In the genomic region with DNA sequence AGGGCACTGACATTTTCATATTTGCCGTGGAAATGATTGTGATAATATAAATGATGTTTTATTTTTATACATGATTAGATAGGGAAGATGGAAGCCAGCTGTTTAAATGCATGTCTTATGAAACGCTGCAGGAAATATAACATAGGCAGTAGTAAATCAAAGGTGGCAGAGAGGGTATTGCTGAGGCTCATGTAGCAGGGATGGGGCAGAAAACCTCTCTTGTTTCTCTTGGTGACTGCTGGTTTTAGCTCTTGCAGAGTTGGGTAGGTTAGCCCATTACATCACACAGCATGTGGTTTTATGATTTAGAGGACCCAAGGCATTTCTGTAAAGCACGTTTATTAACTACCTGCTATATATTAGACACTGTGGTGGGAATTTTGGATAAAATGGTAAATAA, we compare ENCODE assay signal across 22 cellular contexts. TPM values are rescaled to one million over a fixed set of nuclear protein-coding genes. Genes with fewer than 3 reads are reported as not detected.
A peak's percentile ranks its signal among the peaks of the same experiment; 100 is the strongest.
DNase-seq lines count a peak whose midpoint lies in the region.
"Had no signal": no experiment of that assay in that cellular context is flagged by ENCODE, and none has a peak within 500 bp of the region (broad histone marks: within the 10 kb centered on the region; RNA-seq: fewer than 3 reads in every experiment).

No MANE protein-coding gene starts in this region.

- no peak overlapping the region for H3K56ac ChIP-seq in mesendoderm (ENCODE audit: low read length)

- H3K4me3 ChIP-seq in mesendoderm (ENCODE audit: low read length), result no peak overlapping the region
- H3K4me3 ChIP-seq: GM23248, HAP-1, K562, MG63 had no signal

- no peak overlapping the region for H2BK120ac ChIP-seq in mesendoderm (ENCODE audit: low read depth, low read length)

- no peaks in the 10 kb centered on the region for H3K27me3 ChIP-seq in mesendoderm (ENCODE audit: insufficient read depth, low read length, poor library complexity)
- H3K27me3 ChIP-seq: MG63 had no signal

- H3K27ac ChIP-seq in cingulate gyrus (ENCODE audit: low read depth, low read length), result peak overlapping the region; percentile 15
- H3K27ac ChIP-seq in temporal lobe (ENCODE audit: low read depth, low read length), result peak overlapping the region; percentile 48
- no peak overlapping the region for H3K27ac ChIP-seq in mesendoderm (ENCODE audit: low read depth, low read length)
- H3K27ac ChIP-seq: GM23248, HL-60 had no signal

- H4K5ac ChIP-seq in mesendoderm (ENCODE audit: low read length), result no peak overlapping the region

- no peak overlapping the region for H3K4ac ChIP-seq in mesendoderm (ENCODE audit: low read depth, low read length)

- no peaks in the 10 kb centered on the region for H3K79me1 ChIP-seq in mesendoderm (ENCODE audit: low read length)

- H3K79me2 ChIP-seq in mesendoderm (ENCODE audit: control insufficient read depth, insufficient read depth, low read length), result no peaks in the 10 kb centered on the region

- no peak overlapping the region for H3K9ac ChIP-seq in mesendoderm (ENCODE audit: low read length)
- H3K9ac ChIP-seq: GM23248 had no signal

- H4K8ac ChIP-seq in mesendoderm (ENCODE audit: low read depth, low read length), result no peak overlapping the region

- H3K4me2 ChIP-seq in mesendoderm (ENCODE audit: low read length), result no peak overlapping the region

- H3K18ac ChIP-seq in mesendoderm (ENCODE audit: low read length), result no peak overlapping the region

- DNase-seq in NCI-H2171 treated with DMSO at 0.1 percent for 48 hours (lab: John Stamatoyannopoulos, UW) (peak; percentile 64), NCI-H2171 (lab: John Stamatoyannopoulos, UW) (no peak), myocyte (ENCODE audit: low read depth) (peak; percentile 6), SIG-M5 (lab: John Stamatoyannopoulos, UW) (no peak), mesendoderm (no peak)
- no peak for DNase-seq in stimulated activated CD4-positive, alpha-beta T cell treated with anti-CD3 and anti-CD28 coated beads, Interleukin-15, amount 100 ng/mL, for 24 hours
- DNase-seq: AML-193; C1 segment of cervical spinal cord; CD8-positive, alpha-beta T cell; GDM1; GM23248; MG63; NCI-H1105; NCI-H146; NCI-H2029; NCI-H446; NCI-H526 had no signal

- H2AK5ac ChIP-seq in mesendoderm (ENCODE audit: low read length), result no peak overlapping the region

- H2BK15ac ChIP-seq in mesendoderm (replicated peaks; ENCODE audit: low read depth), result no peak overlapping the region

- H2BK5ac ChIP-seq in mesendoderm (ENCODE audit: low read length), result no peak overlapping the region

- no peaks in the 10 kb centered on the region for H3K4me1 ChIP-seq in mesendoderm (ENCODE audit: control insufficient read depth, low read depth, low read length)

- no peak overlapping the region for H3K23ac ChIP-seq in mesendoderm (ENCODE audit: low read length)

- WGBS in mesendoderm (ENCODE audit: extremely low coverage, insufficient coverage, low lambda C conversion rate), result 100% methylated on average over 2 of the region's 3 CpGs

- H3K36me3 ChIP-seq in mesendoderm (ENCODE audit: control insufficient read depth, insufficient read depth, low read length), result no peaks in the 10 kb centered on the region
- H3K36me3 ChIP-seq: HAP-1, MG63 had no signal

RNA-seq across cellular contexts. Expression of a gene that starts 21.8 kb away (rescaled TPM):
- total RNA-seq in myocyte, result 9.3 and 9.5 TPM in 2 replicates
- polyA plus RNA-seq in myocyte (2012), result 9.8 TPM
- 15.2 TPM for total RNA-seq in temporal lobe
- 6.5 TPM for polyA plus RNA-seq in mesendoderm (2013, experiment 1 of 2)
- 6.4 TPM for polyA plus RNA-seq in mesendoderm (2013, experiment 2 of 2)

Comparison
In these comparisons a context has a peak if more than half of its experiments do, and no peak if none do; other contexts are left out.
1. DNase-seq: peak in NCI-H2171 treated with DMSO at 0.1 percent for 48 hours (single experiment) and myocyte (single experiment); none in NCI-H2171 (single experiment), SIG-M5 (single experiment), stimulated activated CD4-positive, alpha-beta T cell treated with anti-CD3 and anti-CD28 coated beads, Interleukin-15, amount 100 ng/mL, for 24 hours (single experiment) and mesendoderm (single experiment).